Comparison of ENCODE assay signal across 27 cellular contexts in genomic region chr19:7475665-7476064, GRCh38. TPM values are rescaled to one million over a fixed set of nuclear protein-coding genes. Genes with fewer than 3 reads are reported as not detected.
DNase-seq lines count a peak whose midpoint lies in the region; ATAC-seq and TF ChIP-seq lines count a peak whose summit lies in the region.
"Had no signal": no experiment of that assay in that cellular context is flagged by ENCODE, and none has a peak within 500 bp of the region (broad histone marks: within the 10 kb centered on the region; RNA-seq: fewer than 3 reads in every experiment).

No MANE protein-coding gene starts in this region.

- CTCF ChIA-PET in MCF 10A (lab: Yijun Ruan, JAX) = no interaction called here

- no peak for ATAC-seq in effector memory CD8-positive, alpha-beta T cell (replicated peaks)
- ATAC-seq: GM12878, Panc1 had no signal

- intact Hi-C loops in MCF 10A (cut with micrococcal nuclease) = no loop called here

- peak overlapping the region in 2 of 3 donors; percentile 81 to 84 for H3K27ac Mint-ChIP-seq in IgD-negative memory B cell
- H3K27ac Mint-ChIP-seq in effector memory CD8-positive, alpha-beta T cell = peak overlapping the region; percentile 54 to 57
- no peak overlapping the region for H3K27ac Mint-ChIP-seq in MCF 10A (ENCODE audit: low read depth, unreplicated experiment)
- H3K27ac Mint-ChIP-seq: GM23338 had no signal

- H3K4me3 Mint-ChIP-seq in IgD-negative memory B cell (peak overlapping the region in 1 of 4 donors; percentile 12), MCF 10A (ENCODE audit: unreplicated experiment) (no peak overlapping the region)
- no peak overlapping the region for H3K4me3 Mint-ChIP-seq in effector memory CD8-positive, alpha-beta T cell
- H3K4me3 Mint-ChIP-seq: CD4-positive, alpha-beta memory T cell; GM23338 had no signal

- H3K36me3 Mint-ChIP-seq in IgD-negative memory B cell = peaks cover 2% of the 10 kb centered on the region
- H3K36me3 Mint-ChIP-seq in effector memory CD8-positive, alpha-beta T cell (ENCODE audit: insufficient read depth) = peaks cover 77% of the 10 kb centered on the region
- H3K36me3 Mint-ChIP-seq in MCF 10A (ENCODE audit: insufficient read depth, unreplicated experiment) = peaks cover 39% of the 10 kb centered on the region

- TF ChIP-seq CTCF in GM13977 (IDR thresholded peaks at IDR 0.05; ENCODE audit: extremely low read depth, insufficient read depth, missing control alignments) = no peak
- no peak for TF ChIP-seq CTCF in osteoblast (IDR thresholded peaks at IDR 0.05; ENCODE audit: extremely low read depth, low read depth, low read length)
- no peak for TF ChIP-seq CTCF in MCF 10A (IDR thresholded peaks at IDR 0.05; ENCODE audit: unreplicated experiment)

- H3K27me3 Mint-ChIP-seq in IgD-negative memory B cell (no peaks in the 10 kb centered on the region), MCF 10A (ENCODE audit: insufficient read depth, unreplicated experiment) (no peaks in the 10 kb centered on the region)
- H3K27me3 Mint-ChIP-seq in effector memory CD8-positive, alpha-beta T cell = no peaks in the 10 kb centered on the region
- H3K27me3 Mint-ChIP-seq: CD4-positive, alpha-beta memory T cell had no signal

- H3K27ac ChIP-seq in osteoblast (ENCODE audit: low read depth, low read length) = no peak overlapping the region
- H3K27ac ChIP-seq: BLaER1, KMS-11, SJCRH30 had no signal

- no peaks in the 10 kb centered on the region for H3K79me2 ChIP-seq in osteoblast (ENCODE audit: insufficient read depth, low read length)

- DNase-seq in GM13977 (ENCODE audit: low spot score) = peak; percentile 23
- DNase-seq in effector memory CD8-positive, alpha-beta T cell = no peak
- DNase-seq in osteoblast (ENCODE audit: insufficient read length, low spot score, missing footprints) = peak; percentile 50
- DNase-seq in NCI-H345 (lab: John Stamatoyannopoulos, UW) = no peak
- no peak for DNase-seq in MCF 10A (ENCODE audit: unreplicated experiment)
- no peak for DNase-seq in MG63
- DNase-seq: ACHN; Caco-2; CD4-positive, alpha-beta memory T cell; DMS 273 treated with DMSO at 0.1 percent for 48 hours; DMS79 treated with DMSO at 0.1 percent for 48 hours; HCEC 1CT; MV-4-11; NCI-H1105 treated with DMSO at 0.1 percent for 48 hours; NCI-H2029 treated with DMSO at 0.1 percent for 48 hours; NCI-H226; NCI-H524; NCI-H774; NK-92 treated with Interleukin-12 subunit alpha and Interleukin-12 subunit beta, amount 100 ng/mL, for 24 hours; SJCRH30 had no signal

- H4K20me1 ChIP-seq in osteoblast (ENCODE audit: insufficient read depth, low read length) = peaks cover 5% of the 10 kb centered on the region

- no peak overlapping the region for H2AFZ ChIP-seq in osteoblast (ENCODE audit: low read length)
- H2AFZ ChIP-seq: GM23338 had no signal

- H3K36me3 ChIP-seq in osteoblast (ENCODE audit: insufficient read depth, low read length) (peaks cover 3% of the 10 kb centered on the region), MG63 (peaks cover 10% of the 10 kb centered on the region)
- H3K36me3 ChIP-seq: SJCRH30 had no signal

- H3K4me2 ChIP-seq in osteoblast (ENCODE audit: insufficient read depth, low read length) = no peak overlapping the region
- H3K4me2 ChIP-seq: BLaER1, GM23338, KMS-11 had no signal

- H3K4me1 Mint-ChIP-seq in IgD-negative memory B cell (peaks cover 7 to 15% (median 12%) of the 10 kb centered on the region in 3 donors), MCF 10A (ENCODE audit: insufficient read depth, unreplicated experiment) (peaks cover 7% of the 10 kb centered on the region)
- peaks cover 0 to 2% of the 10 kb centered on the region in 2 donors for H3K4me1 Mint-ChIP-seq in effector memory CD8-positive, alpha-beta T cell (ENCODE audit: low read depth in 2 of 2)

- no peak overlapping the region for H3K4me3 ChIP-seq in osteoblast (ENCODE audit: insufficient read depth, low read length)
- H3K4me3 ChIP-seq in MG63 = no peak overlapping the region
- H3K4me3 ChIP-seq: BLaER1, GM12878, GM23338, SJCRH30 had no signal

- in situ Hi-C loops in GM13977 (cut with MboI; ENCODE audit: low pct_unique_long_range_greater_than_20kb, low sequenced_read_pairs, unreplicated experiment) = no loop called here

- peaks cover 12% of the 10 kb centered on the region for H3K4me1 ChIP-seq in osteoblast (ENCODE audit: insufficient read depth, low read length)
- H3K4me1 ChIP-seq: Caco-2 had no signal

- no TSS peak for BruUV-seq in MCF 10A (replicated peaks; lab: Mats Ljungman, UMichigan)

- H3K9me3 ChIP-seq in osteoblast (ENCODE audit: low read depth, low read length) (no peaks in the 10 kb centered on the region), MG63 (no peaks in the 10 kb centered on the region)
- H3K9me3 ChIP-seq: BLaER1, Caco-2, SJCRH30 had no signal

- H3K27me3 ChIP-seq in osteoblast (ENCODE audit: insufficient read depth, low read length) (no peaks in the 10 kb centered on the region), MG63 (no peaks in the 10 kb centered on the region)
- H3K27me3 ChIP-seq: BLaER1, SJCRH30 had no signal

- H3K9me3 Mint-ChIP-seq in IgD-negative memory B cell (no peaks in the 10 kb centered on the region), MCF 10A (ENCODE audit: unreplicated experiment) (no peaks in the 10 kb centered on the region)
- H3K9me3 Mint-ChIP-seq in effector memory CD8-positive, alpha-beta T cell = no peaks in the 10 kb centered on the region
- H3K9me3 Mint-ChIP-seq: GM23338 had no signal

- POLR2A ChIA-PET in MCF 10A (lab: Yijun Ruan, JAX) = no interaction called here

RNA-seq across cellular contexts. Expression of gene PEX11G, which starts 13.2 kb away (rescaled TPM):
- 2.8 TPM for polyA plus RNA-seq in IgD-negative memory B cell
- 2.9 and 4.1 TPM in 2 replicates for total RNA-seq in osteoblast
- total RNA-seq in MCF 10A (2022) = 5.5 and 6.4 TPM in 2 replicates
- not detected in 2 replicates for total RNA-seq in MG63 (2014; rRNA removed; shearing (Covaris generic); ENCODE audit: low replicate concordance)
- total RNA-seq: HT1080, SJCRH30 had no signal

RNA-seq across cellular contexts. Expression of gene ZNF358, which starts 40.2 kb away (rescaled TPM):
- polyA plus RNA-seq in IgD-negative memory B cell = 1.3 TPM
- total RNA-seq in osteoblast (25.0 and 26.1 TPM in 2 replicates), MCF 10A (2022) (16.9 and 17.7 TPM in 2 replicates)
- total RNA-seq in MG63 (2014; rRNA removed; shearing (Covaris generic); ENCODE audit: low replicate concordance) = 37.2 and 44.9 TPM in 2 replicates

RNA-seq across cellular contexts. Expression of gene MCOLN1, which starts 46.8 kb away (rescaled TPM):
- polyA plus RNA-seq in IgD-negative memory B cell = 5.2 TPM
- total RNA-seq in osteoblast (16.6 and 21.2 TPM in 2 replicates), MCF 10A (2022) (10.8 and 13.9 TPM in 2 replicates)
- 6.4 and 10.3 TPM in 2 replicates for total RNA-seq in MG63 (2014; rRNA removed; shearing (Covaris generic); ENCODE audit: low replicate concordance)

RNA-seq across cellular contexts. Expression of gene PNPLA6, which starts 59.9 kb away (rescaled TPM):
- polyA plus RNA-seq in IgD-negative memory B cell = 12.5 TPM
- total RNA-seq in osteoblast (75.1 and 83.6 TPM in 2 replicates), MCF 10A (2022) (75.8 and 96.1 TPM in 2 replicates)
- total RNA-seq in MG63 (2014; rRNA removed; shearing (Covaris generic); ENCODE audit: low replicate concordance) = 175 and 184 TPM in 2 replicates

Comparison
In these comparisons a context has a peak if more than half of its experiments do, and no peak if none do; other contexts are left out.
1. DNase-seq: peak in GM13977 (single experiment) and osteoblast (single experiment); none in effector memory CD8-positive, alpha-beta T cell (0 of 3), NCI-H345 (single experiment), MCF 10A (single experiment) and MG63 (single experiment).